8 cellular contexts compared by ENCODE assay signal in genomic region chr1:231241751-231242150, GRCh38. TPM values are rescaled to one million over a fixed set of nuclear protein-coding genes. Genes with fewer than 3 reads are reported as not detected.
DNase-seq lines count a peak whose midpoint lies in the region; ATAC-seq and TF ChIP-seq lines count a peak whose summit lies in the region.

No MANE protein-coding gene starts in this region.

- peak; percentile 28 for ATAC-seq in HG03159 (IDR thresholded peaks at IDR 0.05; ENCODE audit: unreplicated experiment)

- TF ChIP-seq CTCF in 22Rv1 (IDR thresholded peaks at IDR 0.05) = no peak
- TF ChIP-seq CTCF in GM06990 (IDR thresholded peaks at IDR 0.05; ENCODE audit: insufficient read depth, low read length, poor library complexity, severe bottlenecking) = peak; percentile 24
- TF ChIP-seq CTCF in uterus (IDR thresholded peaks at IDR 0.05) = no peak

- H2AFZ ChIP-seq in mesenchymal stem cell (ENCODE audit: low read depth, low read length) = no peak overlapping the region

- no peak overlapping the region for H3K14ac ChIP-seq in mesenchymal stem cell (ENCODE audit: low read length in 2 of 2)

- no peak overlapping the region for H2BK15ac ChIP-seq in mesenchymal stem cell (ENCODE audit: low read depth, poor library complexity, severe bottlenecking)

- peak overlapping the region; percentile 67 for H3K4me2 ChIP-seq in mesenchymal stem cell (ENCODE audit: low read length, poor library complexity, severe bottlenecking)

- H3K4me1 ChIP-seq in effector memory CD4-positive, alpha-beta T cell (ENCODE audit: control insufficient read depth, insufficient read depth, low read length, poor library complexity, severe bottlenecking) = peaks cover 15% of the 10 kb centered on the region
- H3K4me1 ChIP-seq in mesenchymal stem cell (ENCODE audit: control insufficient read depth, insufficient read depth, low read depth, low read length) = no peaks in the 10 kb centered on the region
- no peaks in the 10 kb centered on the region for H3K4me1 ChIP-seq in uterus

- no peak overlapping the region for H4K91ac ChIP-seq in mesenchymal stem cell (ENCODE audit: low read length)

- H2BK5ac ChIP-seq in mesenchymal stem cell (ENCODE audit: low read depth, low read length, poor library complexity, severe bottlenecking) = no peak overlapping the region

- no peak overlapping the region for H3K18ac ChIP-seq in mesenchymal stem cell (ENCODE audit: low read depth in 1 of 2, low read length in 2 of 2)

- intact Hi-C loops in uterus (cut with DNase I; ENCODE audit: low total_unique reads) = no loop called here

- no peak overlapping the region for H3K23ac ChIP-seq in mesenchymal stem cell (ENCODE audit: low read length in 2 of 2)

- H3K79me1 ChIP-seq in mesenchymal stem cell (replicated peaks; ENCODE audit: low read length, poor library complexity, severe bottlenecking) = peaks cover 31% of the 10 kb centered on the region

- no peak overlapping the region for H2AK5ac ChIP-seq in mesenchymal stem cell (ENCODE audit: low read length, severe bottlenecking)

- H3K36me3 ChIP-seq in GM06990 (ENCODE audit: control insufficient read depth, insufficient read depth, low read length) = peaks cover 7% of the 10 kb centered on the region; the same call in 1 of the 2 replicates
- peaks cover 26% of the 10 kb centered on the region for H3K36me3 ChIP-seq in SK-N-MC (ENCODE audit: insufficient read depth, low read length)
- peaks cover 15% of the 10 kb centered on the region for H3K36me3 ChIP-seq in effector memory CD4-positive, alpha-beta T cell (ENCODE audit: control insufficient read depth, insufficient read depth, low read length)
- peaks cover 3 to 30% of the 10 kb centered on the region in 2 experiments for H3K36me3 ChIP-seq in mesenchymal stem cell (ENCODE audit: control insufficient read depth in 1 of 2, insufficient read depth in 2 of 2, low read depth in 1 of 2, low read length in 2 of 2)
- no peaks in the 10 kb centered on the region for H3K36me3 ChIP-seq in uterus

- H3K9ac ChIP-seq in SK-N-MC (ENCODE audit: insufficient read length) = peak overlapping the region; percentile 95
- peak overlapping the region; percentile 94 for H3K9ac ChIP-seq in mesenchymal stem cell (ENCODE audit: low read length)

- H3K9me3 ChIP-seq in SK-N-MC (ENCODE audit: low read depth, low read length) = no peaks in the 10 kb centered on the region
- H3K9me3 ChIP-seq in effector memory CD4-positive, alpha-beta T cell (ENCODE audit: control insufficient read depth, low read length) = no peaks in the 10 kb centered on the region
- H3K9me3 ChIP-seq in mesenchymal stem cell (ENCODE audit: control insufficient read depth, low read length) = no peaks in the 10 kb centered on the region
- H3K9me3 ChIP-seq in uterus = no peaks in the 10 kb centered on the region

- H3K27me3 ChIP-seq in GM06990 (replicated peaks; ENCODE audit: control insufficient read depth, insufficient read depth, low read length) (no peaks in the 10 kb centered on the region), mesenchymal stem cell (ENCODE audit: control insufficient read depth in 1 of 2, insufficient read depth in 1 of 2, low read length in 2 of 2) (no peaks in the 10 kb centered on the region), uterus (no peaks in the 10 kb centered on the region)
- no peaks in the 10 kb centered on the region for H3K27me3 ChIP-seq in effector memory CD4-positive, alpha-beta T cell (replicated peaks; ENCODE audit: control insufficient read depth, insufficient read depth, low read length, poor library complexity, severe bottlenecking)

- DNase-seq in GM06990 (ENCODE audit: extremely low read depth, insufficient read length) (no peak), SK-N-MC (ENCODE audit: low read depth, low spot score) (no peak), mesenchymal stem cell (no peak), uterus (peak in 1 of 2 donors; percentile 23), cerebellum (ENCODE audit: low spot score) (no peak)
- no peak for DNase-seq in effector memory CD4-positive, alpha-beta T cell

- H3K4ac ChIP-seq in mesenchymal stem cell (ENCODE audit: low read depth in 1 of 2, low read length in 2 of 2) = peak overlapping the region in 1 of 2 experiments; percentile 1

- TF ChIP-seq POLR2A in uterus (IDR thresholded peaks at IDR 0.05) = no peak

- 2% methylated on average over 7 of the region's 10 CpGs for WGBS in mesenchymal stem cell

- H2BK120ac ChIP-seq in mesenchymal stem cell (ENCODE audit: low read depth, low read length) = peak overlapping the region; percentile 21

- H3K4me3 ChIP-seq in GM06990 (replicated peaks; ENCODE audit: low read depth, low read length) (peak overlapping the region; percentile 83), SK-N-MC (peak overlapping the region; percentile 95), mesenchymal stem cell (ENCODE audit: insufficient read depth in 1 of 2, low read depth in 1 of 2, low read length in 2 of 2) (peak overlapping the region; percentile 70 to 93), uterus (peak overlapping the region; percentile 67 to 77)
- peak overlapping the region; percentile 91 for H3K4me3 ChIP-seq in effector memory CD4-positive, alpha-beta T cell (ENCODE audit: insufficient read depth, low read depth, low read length, poor library complexity, severe bottlenecking)

- no peak overlapping the region for H2BK12ac ChIP-seq in mesenchymal stem cell (ENCODE audit: low read length in 2 of 2)

- H4K8ac ChIP-seq in mesenchymal stem cell (ENCODE audit: low read length) = no peak overlapping the region

- peak overlapping the region; percentile 80 for H3K27ac ChIP-seq in 22Rv1
- peak overlapping the region; percentile 80 for H3K27ac ChIP-seq in SK-N-MC
- peak overlapping the region; percentile 89 for H3K27ac ChIP-seq in effector memory CD4-positive, alpha-beta T cell (ENCODE audit: insufficient read depth, low read length, poor library complexity, severe bottlenecking)
- no peak overlapping the region for H3K27ac ChIP-seq in mesenchymal stem cell (ENCODE audit: low read length, poor library complexity, severe bottlenecking)
- H3K27ac ChIP-seq in uterus = peak overlapping the region; percentile 80 to 83

RNA-seq across cellular contexts. Expression of gene GNPAT, which starts 0.7 kb away (rescaled TPM):
- 35.1 TPM for polyA plus RNA-seq in mesenchymal stem cell (2013, experiment 1 of 2)
- 34.5 TPM for polyA plus RNA-seq in mesenchymal stem cell (2013, experiment 2 of 2)
- total RNA-seq in uterus (10 to 100 TPM in 3 of 4 donors, 1 to 10 TPM in 1; 8.2 to 56.1 (median 32.7) TPM), cerebellum (43.5 TPM)
